In genomic region chr15:42385980-42386695, GRCh38 we compare ENCODE assay signal across 12 cellular contexts. TPM values are rescaled to one million over a fixed set of nuclear protein-coding genes. Genes with fewer than 3 reads are reported as not detected.
DNase-seq lines count a peak whose midpoint lies in the region; ATAC-seq and TF ChIP-seq lines count a peak whose summit lies in the region.
"Had no signal": no experiment of that assay in that cellular context is flagged by ENCODE, and none has a peak within 500 bp of the region (broad histone marks: within the 10 kb centered on the region; RNA-seq: fewer than 3 reads in every experiment).

No MANE protein-coding gene starts in this region.

- H3K27ac ChIP-seq in hepatocyte (peak overlapping the region; percentile 35), neutrophil (peak overlapping the region; percentile 50)

- H3K36me3 ChIP-seq in hepatocyte (replicated peaks; ENCODE audit: insufficient read depth, low read depth) (no peaks in the 10 kb centered on the region), neutrophil (peaks cover 46% of the 10 kb centered on the region)

- H3K4me1 ChIP-seq in hepatocyte (ENCODE audit: insufficient read depth), result no peaks in the 10 kb centered on the region
- H3K4me1 ChIP-seq in neutrophil (ENCODE audit: control insufficient read depth in 1 of 2, insufficient read depth in 1 of 2, low read depth in 1 of 2, low read length in 1 of 2), result peaks cover 10 to 14% of the 10 kb centered on the region in 2 experiments

- H3K4me3 ChIP-seq in hepatocyte (no peak overlapping the region), neutrophil (ENCODE audit: low read depth in 1 of 2, low read length in 1 of 2) (no peak overlapping the region)
- H3K4me3 ChIP-seq: skin epidermis had no signal

- H3K9me2 ChIP-seq in hepatocyte (replicated peaks; ENCODE audit: insufficient read depth), result no peaks in the 10 kb centered on the region

- H3K27me3 ChIP-seq in hepatocyte (no peaks in the 10 kb centered on the region), neutrophil (no peaks in the 10 kb centered on the region)

- peak; percentile 50 for DNase-seq in EH (ENCODE audit: low read depth)
- no peak for DNase-seq in hepatocyte (ENCODE audit: low spot score)
- DNase-seq in NCI-H1930 (lab: John Stamatoyannopoulos, UW), result no peak
- DNase-seq in medulla oblongata (ENCODE audit: extremely low spot score), result no peak
- no peak for DNase-seq in NCI-H2107 (lab: John Stamatoyannopoulos, UW)
- DNase-seq: immature natural killer cell; stimulated activated CD4-positive, alpha-beta T cell treated with anti-CD3 and anti-CD28 coated beads, Interleukin-4, amount 100 ng/mL, for 4 hours had no signal

- H3K4me2 ChIP-seq in hepatocyte, result no peak overlapping the region

- WGBS in hepatocyte (ENCODE audit: low lambda C conversion rate, missing lambda C conversion rate), result 75% methylated on average over 12 of the region's 12 CpGs

- no peaks in the 10 kb centered on the region for H3K79me2 ChIP-seq in hepatocyte

- H3K9me3 ChIP-seq in hepatocyte (ENCODE audit: low read depth) (no peaks in the 10 kb centered on the region), neutrophil (no peaks in the 10 kb centered on the region)
- H3K9me3 ChIP-seq: Caco-2 had no signal

- H4K20me1 ChIP-seq in hepatocyte (ENCODE audit: insufficient read depth, poor library complexity, severe bottlenecking), result no peaks in the 10 kb centered on the region

- no peak for ATAC-seq in GM19455 (IDR thresholded peaks at IDR 0.05; ENCODE audit: unreplicated experiment)

- TF ChIP-seq CTCF in hepatocyte (IDR thresholded peaks at IDR 0.05; ENCODE audit: poor library complexity) (no peak), neutrophil (IDR thresholded peaks at IDR 0.05) (no peak)

- H2AFZ ChIP-seq in hepatocyte, result no peak overlapping the region

TF ChIP-seq in PFSK-1, 5 proteins besides CTCF, POLR2A, EP300 and RAD21:
- TF ChIP-seq SIN3A (IDR thresholded peaks at IDR 0.05; ENCODE audit: borderline replicate concordance, insufficient read depth, low read length) (no peak), REST (IDR thresholded peaks at IDR 0.05; ENCODE audit: insufficient read depth in 1 of 2, low read depth in 2 of 2, low read length in 2 of 2) (no peak), FOXP2 (optimal IDR thresholded peaks at IDR 0.05; ENCODE audit: borderline replicate concordance, extremely low read depth, extremely low read length, insufficient read depth) (peak; percentile 66), TAF1 (IDR thresholded peaks at IDR 0.05; ENCODE audit: borderline replicate concordance, insufficient read depth, low read length) (no peak), POLR2AphosphoS5 (IDR thresholded peaks at IDR 0.05; ENCODE audit: low read depth, low read length) (no peak)
TF ChIP-seq in PFSK-1: peak in this region for 1.

RNA-seq across cellular contexts. Expression of gene CAPN3, which starts 26.8 kb away (rescaled TPM):
- 0.33 TPM for polyA plus RNA-seq in PFSK-1 (2012; ENCODE audit: insufficient read length, low read depth)
- 15.6 and 21.1 TPM in 2 replicates for total RNA-seq in hepatocyte
- polyA plus RNA-seq in hepatocyte, result 15.6 and 18.4 TPM in 2 replicates
